Comparison of ENCODE assay signal across 1 cellular context in genomic region chr6:146910611-146911010, GRCh38.
TF ChIP-seq lines count a peak whose summit lies in the region.

No MANE protein-coding gene starts in this region.

TF ChIP-seq in WTC11, 78 proteins besides CTCF, POLR2A, EP300 and RAD21 (continued from another document):
- no peak for TF ChIP-seq STAT6 (CRISPR knock-in tag; conservative IDR thresholded peaks at IDR 0.05; ENCODE audit: low read depth)
- TF ChIP-seq AFF4 (CRISPR knock-in tag; IDR thresholded peaks at IDR 0.05; ENCODE audit: borderline replicate concordance), result no peak
TF ChIP-seq in WTC11: peak in this region for 0.
